Comparison of ENCODE assay signal across 8 cellular contexts in the genomic region with DNA sequence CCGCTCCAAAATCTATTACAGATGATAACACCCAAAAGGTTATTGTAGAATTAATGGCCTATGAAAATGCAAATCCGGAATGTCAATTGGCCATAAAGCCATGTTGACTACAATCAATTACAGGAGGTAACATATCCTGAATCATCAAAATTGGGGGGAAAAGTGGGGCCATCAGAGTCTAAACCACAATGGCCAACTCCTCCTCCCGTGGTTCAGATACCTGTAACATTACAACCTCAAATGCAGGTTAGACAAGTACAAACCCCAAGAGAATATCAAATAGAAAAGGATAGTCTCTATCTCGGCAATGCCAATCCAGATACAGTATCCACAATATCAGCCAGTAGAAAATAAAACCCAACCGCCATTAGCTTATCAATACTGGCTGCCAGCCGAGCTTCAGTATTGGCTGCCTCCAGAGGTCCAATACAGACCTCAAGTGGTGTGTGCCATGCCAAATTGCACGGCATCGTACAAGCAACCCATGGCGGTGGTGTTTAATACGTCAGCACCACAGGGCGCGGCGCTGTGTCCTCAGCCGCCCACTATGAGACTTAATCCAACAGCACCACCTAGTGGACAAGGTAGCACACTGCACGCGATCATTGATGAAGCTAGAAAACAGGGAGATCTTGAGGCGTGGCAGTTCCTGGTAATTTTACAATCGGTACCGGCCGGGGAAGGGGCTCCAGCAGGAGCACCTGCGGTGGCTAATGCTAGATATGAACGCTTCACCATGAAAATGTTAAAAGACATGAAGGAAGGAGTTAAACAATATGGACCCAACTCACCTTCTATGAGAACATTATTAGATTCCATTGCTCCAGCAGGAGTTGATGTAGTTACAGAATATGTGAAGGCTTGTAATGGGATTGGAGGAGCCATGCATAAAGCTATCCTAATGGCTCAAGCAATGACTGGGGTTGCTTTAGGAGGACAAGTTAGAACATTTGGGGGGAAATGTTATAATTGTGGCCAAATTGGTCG. TPM values are rescaled to one million over a fixed set of nuclear protein-coding genes. Genes with fewer than 3 reads are reported as not detected.
DNase-seq lines count a peak whose midpoint lies in the region; ATAC-seq, FAIRE-seq and TF ChIP-seq lines count a peak whose summit lies in the region.

No MANE protein-coding gene starts in this region.

- no peak for FAIRE-seq in bronchial epithelial cell (lab: Jason Lieb, UNC)

- peak; percentile 82 for DNase-seq in Caki2 (ENCODE audit: low read depth)
- peak; percentile 86 to 92 for DNase-seq in NCI-H446 (lab: John Stamatoyannopoulos, UW)
- DNase-seq in activated CD4-positive, CD25-positive, alpha-beta regulatory T cell treated with anti-CD3 and anti-CD28 coated beads, Interleukin-2, amount 50 U/mL, for 16 hours (ENCODE audit: low read depth, low spot score): peak; percentile 79
- DNase-seq in bronchial epithelial cell (ENCODE audit: low read depth): peak; percentile 82
- DNase-seq in kidney epithelial cell (ENCODE audit: low read depth): no peak
- DNase-seq in stimulated activated CD4-positive, alpha-beta T cell treated with anti-CD3 and anti-CD28 coated beads, Interleukin-15, amount 100 ng/mL, for 48 hours (ENCODE audit: low read depth in 2 of 2): peak; percentile 78 to 86

- peak; percentile 86 for TF ChIP-seq CTCF in bronchial epithelial cell (IDR thresholded peaks at IDR 0.05; ENCODE audit: insufficient read depth, low read length, severe bottlenecking)
- peak; percentile 90 for TF ChIP-seq CTCF in kidney epithelial cell (IDR thresholded peaks at IDR 0.05; ENCODE audit: insufficient read depth, low read length, poor library complexity, severe bottlenecking)

- peak; percentile 71 for ATAC-seq in HG02798 (IDR thresholded peaks at IDR 0.05; ENCODE audit: poor library complexity, unreplicated experiment)
- no peak for ATAC-seq in GM21528 (IDR thresholded peaks at IDR 0.05; ENCODE audit: low FRiP score, unreplicated experiment)

- in situ Hi-C loops in Caki2 (cut with HindIII; ENCODE audit: low pct_unique_long_range_greater_than_20kb, low sequenced_read_pairs): no loop called here

- no peak overlapping the region for H3K4me3 ChIP-seq in bronchial epithelial cell (ENCODE audit: low read depth, low read length)
- H3K4me3 ChIP-seq in kidney epithelial cell (ENCODE audit: low read depth, low read length): no peak overlapping the region

- H3K36me3 ChIP-seq in bronchial epithelial cell (ENCODE audit: control insufficient read depth, insufficient read depth, low read length): peaks cover 24% of the 10 kb centered on the region
- no peaks in the 10 kb centered on the region for H3K36me3 ChIP-seq in kidney epithelial cell (ENCODE audit: control insufficient read depth, insufficient read depth, low read length)

- H3K27me3 ChIP-seq in bronchial epithelial cell (ENCODE audit: control insufficient read depth, insufficient read depth, low read length) (no peaks in the 10 kb centered on the region), kidney epithelial cell (ENCODE audit: control insufficient read depth, insufficient read depth, low read length) (no peaks in the 10 kb centered on the region)

RNA-seq across cellular contexts. Expression of a gene that starts 15.2 kb away (rescaled TPM):
- total RNA-seq in Caki2 (2014; rRNA removed; shearing (Covaris generic); ENCODE audit: low replicate concordance): 133 and 149 TPM in 2 replicates
- total RNA-seq in bronchial epithelial cell: 41.9 and 96.5 TPM in 2 replicates
- total RNA-seq in kidney epithelial cell: 48.4 and 66.1 TPM in 2 replicates

RNA-seq across cellular contexts. Expression of a gene that starts 37.1 kb away (rescaled TPM):
- 18.2 and 32.8 TPM in 2 replicates for total RNA-seq in Caki2 (2014; rRNA removed; shearing (Covaris generic); ENCODE audit: low replicate concordance)
- total RNA-seq in bronchial epithelial cell (1.1 and 1.2 TPM in 2 replicates), kidney epithelial cell (0.04 and 1.3 TPM in 2 replicates)

RNA-seq across cellular contexts. Expression of a gene that starts 42.2 kb away (rescaled TPM):
- 60.8 and 77.4 TPM in 2 replicates for total RNA-seq in Caki2 (2014; rRNA removed; shearing (Covaris generic); ENCODE audit: low replicate concordance)
- total RNA-seq in bronchial epithelial cell: 5.3 and 5.5 TPM in 2 replicates
- 14.2 and 15.2 TPM in 2 replicates for total RNA-seq in kidney epithelial cell

RNA-seq across cellular contexts. Expression of a gene that starts 43.9 kb away (rescaled TPM):
- 121 and 161 TPM in 2 replicates for total RNA-seq in Caki2 (2014; rRNA removed; shearing (Covaris generic); ENCODE audit: low replicate concordance)
- total RNA-seq in bronchial epithelial cell (63.7 and 76.0 TPM in 2 replicates), kidney epithelial cell (58.6 and 69.5 TPM in 2 replicates)

RNA-seq across cellular contexts. Expression of a gene that starts 53.3 kb away (rescaled TPM):
- 25.5 and 39.1 TPM in 2 replicates for total RNA-seq in Caki2 (2014; rRNA removed; shearing (Covaris generic); ENCODE audit: low replicate concordance)
- total RNA-seq in bronchial epithelial cell (0.26 and 0.51 TPM in 2 replicates), kidney epithelial cell (5.1 and 6.1 TPM in 2 replicates)
